Comparison of ENCODE assay signal across 20 cellular contexts in genomic region chr10:10989669-10990068, GRCh38. TPM values are rescaled to one million over a fixed set of nuclear protein-coding genes. Genes with fewer than 3 reads are reported as not detected.
DNase-seq lines count a peak whose midpoint lies in the region; ATAC-seq, FAIRE-seq and TF ChIP-seq lines count a peak whose summit lies in the region.
"Had no signal": no experiment of that assay in that cellular context is flagged by ENCODE, and none has a peak within 500 bp of the region (broad histone marks: within the 10 kb centered on the region; RNA-seq: fewer than 3 reads in every experiment).

No MANE protein-coding gene starts in this region.

- H3K36me3 ChIP-seq in HEK293 (ENCODE audit: control insufficient read depth in 2 of 2, insufficient read depth in 1 of 2, low read length in 2 of 2), result no peaks in the 10 kb centered on the region
- no peaks in the 10 kb centered on the region for H3K36me3 ChIP-seq in pancreas
- H3K36me3 ChIP-seq in brain microvascular endothelial cell (replicated peaks), result no peaks in the 10 kb centered on the region
- H3K36me3 ChIP-seq: BLaER1 treated with 17β-estradiol and CSF1 and Interleukin-3, amounts not matched to agents 10 nM and 100 nM had no signal

- H3K9me3 ChIP-seq in HEK293 (ENCODE audit: control insufficient read depth, insufficient read depth, low read depth, low read length), result no peaks in the 10 kb centered on the region
- H3K9me3 ChIP-seq in pancreas, result no peaks in the 10 kb centered on the region
- H3K9me3 ChIP-seq: A549 had no signal

- H3K27me3 ChIP-seq in pancreas, result peaks cover 0 to 13% (median 0%) of the 10 kb centered on the region in 4 donors
- H3K27me3 ChIP-seq in brain microvascular endothelial cell (replicated peaks), result no peaks in the 10 kb centered on the region
- H3K27me3 ChIP-seq: BLaER1 treated with 17β-estradiol and CSF1 and Interleukin-3, amounts not matched to agents 10 nM and 100 nM had no signal

- CTCF ChIA-PET in HEK293 (lab: Yijun Ruan, JAX), result no interaction called here

- TF ChIP-seq CTCF in HEK293 (tag by site-specific recombination; IDR thresholded peaks at IDR 0.05) (no peak), pancreas (IDR thresholded peaks at IDR 0.05) (no peak), brain microvascular endothelial cell (IDR thresholded peaks at IDR 0.05; ENCODE audit: low read depth, low read length, missing control alignments) (no peak)

- H3K27ac ChIP-seq in HEK293 (ENCODE audit: extremely low read depth, low read depth, low read length) (no peak overlapping the region), pancreas (no peak overlapping the region), brain microvascular endothelial cell (no peak overlapping the region)
- H3K27ac ChIP-seq: 22Rv1; A549; BLaER1 treated with 17β-estradiol and CSF1 and Interleukin-3, amounts not matched to agents 10 nM and 100 nM; C4-2B had no signal

- intact Hi-C loops in pancreas (cut with DNase I), result no loop called here

- in situ Hi-C loops in brain microvascular endothelial cell (cut with HindIII; ENCODE audit: low pct_ligation_motif_present, low sequenced_read_pairs), result no loop called here

- no peak for DNase-seq in pancreas
- DNase-seq in brain microvascular endothelial cell, result no peak
- no peak for DNase-seq in RPMI8226
- DNase-seq: AML-193; Caco-2; Calu3; CD4-positive, alpha-beta T cell; CD8-positive, alpha-beta T cell; DMS79 treated with DMSO at 0.1 percent for 48 hours; GF-D8 had no signal

- ATAC-seq in pancreas (no peak), GM19023 (IDR thresholded peaks at IDR 0.05; ENCODE audit: unreplicated experiment) (no peak)
- ATAC-seq: A549; CD8-positive, alpha-beta T cell had no signal

- H3K4me1 ChIP-seq in HEK293 (ENCODE audit: control insufficient read depth, insufficient read depth, low read length) (peaks cover 13% of the 10 kb centered on the region), pancreas (no peaks in the 10 kb centered on the region)
- H3K4me1 ChIP-seq: A549, Caco-2 had no signal

- H3K4me3 ChIP-seq in HEK293 (ENCODE audit: low read depth, low read length) (no peak overlapping the region), pancreas (no peak overlapping the region), brain microvascular endothelial cell (ENCODE audit: low read depth, low read length) (no peak overlapping the region)
- H3K4me3 ChIP-seq: A549; BLaER1 treated with 17β-estradiol and CSF1 and Interleukin-3, amounts not matched to agents 10 nM and 100 nM had no signal

- FAIRE-seq in endometrium (lab: Jason Lieb, UNC) (peak; percentile 97), pancreas (lab: Jason Lieb, UNC) (peak; percentile 78)
- FAIRE-seq: A549, D721Med, G401.6, GM12891 had no signal

- POLR2A ChIA-PET in HEK293 (lab: Yijun Ruan, JAX), result no interaction called here

TF ChIP-seq in HEK293, 187 proteins besides CTCF, POLR2A, EP300 and RAD21 (continues in another document):
- TF ChIP-seq ZNF561 (tag by site-specific recombination; IDR thresholded peaks at IDR 0.05; ENCODE audit: borderline replicate concordance) (0 out of 2 replicates have a peak, but pooled peaks have one; percentile 19), ZNF843 (tag by site-specific recombination; IDR thresholded peaks at IDR 0.05) (peak; percentile 94), ZNF341 (tag by site-specific recombination; IDR thresholded peaks at IDR 0.05; ENCODE audit: low read depth) (no peak), KLF9 (tag by site-specific recombination; IDR thresholded peaks at IDR 0.05; ENCODE audit: low read depth) (no peak), ZNF10 (tag by site-specific recombination; IDR thresholded peaks at IDR 0.05) (0 out of 2 replicates have a peak, but pooled peaks have one; percentile 21), ZNF404 (tag by site-specific recombination; IDR thresholded peaks at IDR 0.05) (no peak), PRDM4 (tag by site-specific recombination; IDR thresholded peaks at IDR 0.05) (peak; percentile 64; the same call in 1 of the 2 replicates), ZNF174 (tag by site-specific recombination; IDR thresholded peaks at IDR 0.05) (no peak), ZNF629 (tag by site-specific recombination; IDR thresholded peaks at IDR 0.05) (peak; percentile 38; the same call in 1 of the 2 replicates), ZBTB11 (tag by site-specific recombination; conservative IDR thresholded peaks at IDR 0.05; ENCODE audit: low read depth) (no peak), IKZF3 (tag by site-specific recombination; IDR thresholded peaks at IDR 0.05) (peak; percentile 94), GLI2 (tag by site-specific recombination; IDR thresholded peaks at IDR 0.05; ENCODE audit: borderline replicate concordance, low read depth) (peak; percentile 88)
- TF ChIP-seq, protein P1, sequence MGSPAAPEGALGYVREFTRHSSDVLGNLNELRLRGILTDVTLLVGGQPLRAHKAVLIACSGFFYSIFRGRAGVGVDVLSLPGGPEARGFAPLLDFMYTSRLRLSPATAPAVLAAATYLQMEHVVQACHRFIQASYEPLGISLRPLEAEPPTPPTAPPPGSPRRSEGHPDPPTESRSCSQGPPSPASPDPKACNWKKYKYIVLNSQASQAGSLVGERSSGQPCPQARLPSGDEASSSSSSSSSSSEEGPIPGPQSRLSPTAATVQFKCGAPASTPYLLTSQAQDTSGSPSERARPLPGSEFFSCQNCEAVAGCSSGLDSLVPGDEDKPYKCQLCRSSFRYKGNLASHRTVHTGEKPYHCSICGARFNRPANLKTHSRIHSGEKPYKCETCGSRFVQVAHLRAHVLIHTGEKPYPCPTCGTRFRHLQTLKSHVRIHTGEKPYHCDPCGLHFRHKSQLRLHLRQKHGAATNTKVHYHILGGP (tag by site-specific recombination; IDR thresholded peaks at IDR 0.05), result peak; percentile 84

RNA-seq across cellular contexts. Expression of gene CELF2, which starts 28.0 kb away (rescaled TPM):
- total RNA-seq in pancreas, result 10 to 100 TPM in 1 of 6 donors, 1 to 10 TPM in 5; 1.2 to 11.7 (median 3.8) TPM
- polyA plus RNA-seq in pancreas, result 1 to 10 TPM; 1.4 to 1.6 TPM
- total RNA-seq: Calu3 had no signal
